In the genomic region with DNA sequence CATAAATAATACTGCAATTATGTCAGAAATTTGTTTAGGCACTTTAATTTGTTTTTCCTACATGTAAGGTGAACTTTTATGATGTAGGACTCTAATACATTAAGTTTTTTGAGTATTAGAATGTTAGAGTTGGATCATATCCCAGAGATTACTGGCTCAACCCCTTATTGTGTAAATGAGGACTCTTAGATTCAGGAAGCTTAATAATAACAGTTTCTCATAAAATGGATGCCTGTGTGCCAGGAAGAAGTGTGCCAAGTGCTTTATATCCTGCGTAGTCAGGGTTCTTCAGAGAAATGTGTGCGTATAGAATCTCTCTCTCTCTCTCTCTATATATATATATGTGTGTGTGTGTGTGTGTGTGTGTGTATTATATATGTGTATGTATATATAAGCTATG, we compare ENCODE assay signal across 24 cellular contexts.
DNase-seq lines count a peak whose midpoint lies in the region; ATAC-seq and TF ChIP-seq lines count a peak whose summit lies in the region.
"Had no signal": no experiment of that assay in that cellular context is flagged by ENCODE, and none has a peak within 500 bp of the region (broad histone marks: within the 10 kb centered on the region; RNA-seq: fewer than 3 reads in every experiment).

No MANE protein-coding gene starts in this region.

- H3K9me3 ChIP-seq in Karpas-422 (ENCODE audit: low read length): no peaks in the 10 kb centered on the region
- H3K9me3 ChIP-seq in left lung: no peaks in the 10 kb centered on the region
- H3K9me3 ChIP-seq: BE2C, BLaER1 had no signal

- no peaks in the 10 kb centered on the region for H3K36me3 ChIP-seq in Karpas-422 (ENCODE audit: insufficient read depth, low read length)
- no peaks in the 10 kb centered on the region for H3K36me3 ChIP-seq in left lung
- H3K36me3 ChIP-seq: BE2C, BLaER1 had no signal

- H3K4me3 ChIP-seq in Karpas-422 (ENCODE audit: low read length) (no peak overlapping the region), LNCaP clone FGC (ENCODE audit: low read depth, low read length) (no peak overlapping the region), left lung (no peak overlapping the region)
- H3K4me3 ChIP-seq: BLaER1, GM12878 had no signal

- H3K27me3 ChIP-seq in Karpas-422 (ENCODE audit: low read length) (no peaks in the 10 kb centered on the region), left lung (no peaks in the 10 kb centered on the region)
- H3K27me3 ChIP-seq: BE2C, BLaER1 had no signal

- H3K79me2 ChIP-seq in Karpas-422 (ENCODE audit: low read length): no peaks in the 10 kb centered on the region

- H2AFZ ChIP-seq in Karpas-422 (ENCODE audit: low read length): no peak overlapping the region

- no peaks in the 10 kb centered on the region for H3K4me1 Mint-ChIP-seq in stimulated activated naive CD8-positive, alpha-beta T cell treated with anti-CD3 and anti-CD28 coated beads, Interleukin-15, amount 100 ng/mL, for 72 hours
- H3K4me1 Mint-ChIP-seq: CD14-positive monocyte; CD4-positive, alpha-beta memory T cell; CD4-positive, CD25-positive, alpha-beta regulatory T cell; CD8-positive, alpha-beta memory T cell had no signal

- no peaks in the 10 kb centered on the region for H3K4me1 ChIP-seq in Karpas-422 (ENCODE audit: low read length)
- no peaks in the 10 kb centered on the region for H3K4me1 ChIP-seq in left lung
- H3K4me1 ChIP-seq: BLaER1 had no signal

- H4K20me1 ChIP-seq in Karpas-422 (ENCODE audit: insufficient read depth, low read depth, low read length): no peaks in the 10 kb centered on the region
- H4K20me1 ChIP-seq: BLaER1 had no signal

- no peaks in the 10 kb centered on the region for H3K9me2 ChIP-seq in Karpas-422 (replicated peaks; ENCODE audit: insufficient read depth, low read length)

- H3K9me3 Mint-ChIP-seq in stimulated activated naive CD8-positive, alpha-beta T cell treated with anti-CD3 and anti-CD28 coated beads, Interleukin-15, amount 100 ng/mL, for 72 hours: peaks cover 0 to 5% of the 10 kb centered on the region in 2 donors

- intact Hi-C loops in left lung (cut with DNase I): no loop called here

- H3K27ac ChIP-seq in Karpas-422 (ENCODE audit: low read length) (no peak overlapping the region), left lung (no peak overlapping the region)
- H3K27ac ChIP-seq: BLaER1 had no signal

- DNase-seq in Karpas-422 (peak; percentile 30), LNCaP clone FGC (ENCODE audit: low read depth) (peak; percentile 43), left lung (no peak)
- DNase-seq in stimulated activated naive CD8-positive, alpha-beta T cell treated with anti-CD3 and anti-CD28 coated beads, Interleukin-15, amount 100 ng/mL, for 72 hours: no peak
- DNase-seq: 8988T; ACHN; BE2C; C1 segment of cervical spinal cord; CD4-positive, alpha-beta memory T cell; CD4-positive, CD25-positive, alpha-beta regulatory T cell; CD8-positive, alpha-beta memory T cell; COR-L47; DMS 273 treated with DMSO at 0.1 percent for 48 hours; DMS153; DMS53; DMS79; DND-41; EL; GDM1 had no signal

- H3K27me3 Mint-ChIP-seq in stimulated activated naive CD8-positive, alpha-beta T cell treated with anti-CD3 and anti-CD28 coated beads, Interleukin-15, amount 100 ng/mL, for 72 hours: no peaks in the 10 kb centered on the region
- H3K27me3 Mint-ChIP-seq: CD4-positive, alpha-beta memory T cell; CD4-positive, CD25-positive, alpha-beta regulatory T cell; CD8-positive, alpha-beta memory T cell had no signal

- ATAC-seq in left lung (peak; percentile 50), GM18867 (IDR thresholded peaks at IDR 0.05; ENCODE audit: unreplicated experiment) (no peak), GM21737 (IDR thresholded peaks at IDR 0.05; ENCODE audit: unreplicated experiment) (no peak)
- no peak for ATAC-seq in stimulated activated naive CD8-positive, alpha-beta T cell treated with anti-CD3 and anti-CD28 coated beads, Interleukin-15, amount 100 ng/mL, for 72 hours
- ATAC-seq: GM12878 had no signal

- no peak overlapping the region for H3K4me2 ChIP-seq in Karpas-422 (ENCODE audit: low read depth, low read length, poor library complexity, severe bottlenecking)
- H3K4me2 ChIP-seq: BLaER1 had no signal

- no peak overlapping the region for H3K9ac ChIP-seq in Karpas-422 (ENCODE audit: low read length)
- H3K9ac ChIP-seq: BLaER1 had no signal

- H3K27ac Mint-ChIP-seq in stimulated activated naive CD8-positive, alpha-beta T cell treated with anti-CD3 and anti-CD28 coated beads, Interleukin-15, amount 100 ng/mL, for 72 hours: no peak overlapping the region
- H3K27ac Mint-ChIP-seq: CD14-positive monocyte; CD4-positive, alpha-beta memory T cell; CD4-positive, CD25-positive, alpha-beta regulatory T cell had no signal

- TF ChIP-seq CTCF in LNCaP clone FGC (IDR thresholded peaks at IDR 0.05; ENCODE audit: control insufficient read depth, extremely low read depth, insufficient read depth): no peak
- TF ChIP-seq CTCF in left lung (IDR thresholded peaks at IDR 0.05): no peak

- no peak overlapping the region for H3K4me3 Mint-ChIP-seq in stimulated activated naive CD8-positive, alpha-beta T cell treated with anti-CD3 and anti-CD28 coated beads, Interleukin-15, amount 100 ng/mL, for 72 hours
- H3K4me3 Mint-ChIP-seq: CD14-positive monocyte; CD4-positive, alpha-beta memory T cell; CD4-positive, CD25-positive, alpha-beta regulatory T cell; CD8-positive, alpha-beta memory T cell had no signal

Comparison
In these comparisons a context has a peak if more than half of its experiments do, and no peak if none do; other contexts are left out.
1. DNase-seq: peak in Karpas-422 (single experiment) and LNCaP clone FGC (single experiment); none in left lung (0 of 2) and stimulated activated naive CD8-positive, alpha-beta T cell treated with anti-CD3 and anti-CD28 coated beads, Interleukin-15, amount 100 ng/mL, for 72 hours (0 of 2).